ENCODE assay signal across 30 cellular contexts in genomic region chr3:58124387-58124786, GRCh38.
"Had no signal": no experiment of that assay in that cellular context is flagged by ENCODE, and none has a peak within 500 bp of the region (broad histone marks: within the 10 kb centered on the region; RNA-seq: fewer than 3 reads in every experiment).

No MANE protein-coding gene starts in this region.

- H3K36me3 ChIP-seq: gastrocnemius medialis had no signal

- H2AFZ ChIP-seq: parathyroid adenoma had no signal

- DNase-seq: activated CD4-positive, alpha-beta T cell treated with anti-CD3 and anti-CD28 coated beads for 4 hours; activated CD4-positive, alpha-beta T cell treated with anti-CD3 and anti-CD28 coated beads, Interleukin-2, amount 50 U/mL, for 48 hours; activated CD4-positive, CD25-positive, alpha-beta regulatory T cell; activated CD8-positive, alpha-beta memory T cell treated with anti-CD3 and anti-CD28 coated beads, Interleukin-2, amount 50 U/mL, for 4 hours; activated effector memory CD4-positive, alpha-beta T cell treated with anti-CD3 and anti-CD28 coated beads, Interleukin-2, amount 50 U/mL, for 16 hours; activated naive CD4-positive, alpha-beta T cell treated with anti-CD3 and anti-CD28 coated beads for 36 hours; activated naive CD8-positive, alpha-beta T cell treated with anti-CD3 and anti-CD28 coated beads for 36 hours; activated T-cell treated with anti-CD3 and anti-CD28 coated beads, Interleukin-2, amount 50 U/mL, for 1 hour; adrenal gland; aorta; central memory CD4-positive, alpha-beta T cell; gastrocnemius medialis; glutamatergic neuron; islet precursor cell; left ventricle myocardium superior; mammary epithelial cell; naive thymus-derived CD4-positive, alpha-beta T cell; nucleus accumbens; right cardiac atrium; stimulated activated CD4-positive, alpha-beta T cell treated with anti-CD3 and anti-CD28 coated beads, Interleukin-15, amount 100 ng/mL, for 24 hours; stimulated activated naive CD4-positive, alpha-beta T cell; T-helper 1 cell; tibial artery had no signal

- H3K4me1 Mint-ChIP-seq: activated naive CD8-positive, alpha-beta T cell treated with anti-CD3 and anti-CD28 coated beads for 36 hours; brain; mesothelial cell of epicardium had no signal

- H3K27me3 Mint-ChIP-seq: activated naive CD8-positive, alpha-beta T cell treated with anti-CD3 and anti-CD28 coated beads for 36 hours; brain; dendritic cell treated with granulocyte-macrophage colony-stimulating factor and Interleukin-4, amounts not matched to agents 40 ng/mL and 50 ng/mL, for 4 days; naive thymus-derived CD4-positive, alpha-beta T cell had no signal

- H3K9me3 ChIP-seq: adrenal gland, gastrocnemius medialis, suprapubic skin, tibial artery had no signal

- ATAC-seq: gastrocnemius medialis; left ventricle myocardium superior; naive thymus-derived CD4-positive, alpha-beta T cell; right cardiac atrium had no signal

- H3K4me3 ChIP-seq: adrenal gland, gastrocnemius medialis, suprapubic skin, tibial artery had no signal

- H3K27me3 ChIP-seq: adrenal gland, gastrocnemius medialis, suprapubic skin, tibial artery had no signal

- H3K4me3 Mint-ChIP-seq: activated naive CD4-positive, alpha-beta T cell treated with anti-CD3 and anti-CD28 coated beads for 36 hours; activated naive CD8-positive, alpha-beta T cell treated with anti-CD3 and anti-CD28 coated beads for 36 hours; activated T-helper 1 cell treated with anti-CD3 and anti-CD28 coated beads, Interleukin-12 subunit alpha, Interleukin-12 subunit beta, Interleukin-2, Interleukin-4 antibody, amounts not matched to agents 30 ng/mL and 10 ng/mL and 1 ng/mL, durations not matched to agents 14 hours and 24 hours and 36 hours; brain; dendritic cell treated with granulocyte-macrophage colony-stimulating factor and Interleukin-4, amounts not matched to agents 40 ng/mL and 50 ng/mL, for 4 days; mesothelial cell of epicardium; naive thymus-derived CD4-positive, alpha-beta T cell; T-helper 2 cell treated with Interferon-gamma antibody and Interleukin-4, amounts not matched to agents 5 μg/mL and 100 μg/mL, for 36 hours had no signal

- H3K27ac Mint-ChIP-seq: activated naive CD4-positive, alpha-beta T cell treated with anti-CD3 and anti-CD28 coated beads for 36 hours; activated naive CD8-positive, alpha-beta T cell treated with anti-CD3 and anti-CD28 coated beads for 36 hours; activated T-helper 1 cell treated with anti-CD3 and anti-CD28 coated beads, Interleukin-12 subunit alpha, Interleukin-12 subunit beta, Interleukin-2, Interleukin-4 antibody, amounts not matched to agents 30 ng/mL and 10 ng/mL and 1 ng/mL, durations not matched to agents 14 hours and 24 hours and 36 hours; brain; dendritic cell treated with granulocyte-macrophage colony-stimulating factor and Interleukin-4, amounts not matched to agents 40 ng/mL and 50 ng/mL, for 4 days; mesothelial cell of epicardium; naive thymus-derived CD4-positive, alpha-beta T cell had no signal

- H3K9ac ChIP-seq: parathyroid adenoma had no signal

- H3K9me3 Mint-ChIP-seq: activated naive CD4-positive, alpha-beta T cell treated with anti-CD3 and anti-CD28 coated beads for 36 hours; activated naive CD8-positive, alpha-beta T cell treated with anti-CD3 and anti-CD28 coated beads for 36 hours; activated T-helper 1 cell treated with anti-CD3 and anti-CD28 coated beads, Interleukin-12 subunit alpha, Interleukin-12 subunit beta, Interleukin-2, Interleukin-4 antibody, amounts not matched to agents 30 ng/mL and 10 ng/mL and 1 ng/mL, durations not matched to agents 14 hours and 24 hours and 36 hours; dendritic cell treated with granulocyte-macrophage colony-stimulating factor and Interleukin-4, amounts not matched to agents 40 ng/mL and 50 ng/mL, for 4 days; mesothelial cell of epicardium; naive thymus-derived CD4-positive, alpha-beta T cell; T-helper 2 cell treated with Interferon-gamma antibody and Interleukin-4, amounts not matched to agents 5 μg/mL and 100 μg/mL, for 36 hours had no signal

- H3K27ac ChIP-seq: adrenal gland, gastrocnemius medialis, parathyroid adenoma, suprapubic skin, tibial artery had no signal
